1 cellular context compared by ENCODE assay signal in the genomic region with DNA sequence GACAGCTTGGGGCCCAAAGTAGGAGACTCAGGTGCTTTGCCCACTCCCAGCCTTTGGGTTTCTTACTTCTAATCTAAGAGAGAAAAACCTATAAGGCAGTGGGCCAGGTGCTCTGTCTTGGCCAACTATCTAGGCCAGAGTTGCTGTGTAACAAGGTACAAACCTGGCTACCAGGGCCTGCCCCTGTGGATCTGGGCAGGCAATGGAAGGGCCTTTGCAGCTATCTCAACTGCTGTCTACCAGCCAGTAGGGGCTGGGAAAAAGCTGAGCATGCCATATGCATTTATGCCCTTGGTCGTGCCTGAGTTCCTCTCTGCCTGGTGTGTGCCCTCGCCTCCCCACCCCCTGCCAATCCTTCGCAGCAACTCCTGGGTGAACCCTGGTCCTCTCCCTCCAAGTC.
TF ChIP-seq lines count a peak whose summit lies in the region.

No MANE protein-coding gene starts in this region.

TF ChIP-seq in HepG2, 621 proteins besides CTCF, POLR2A, EP300 and RAD21 (continued from another document):
- TF ChIP-seq, protein P1, sequence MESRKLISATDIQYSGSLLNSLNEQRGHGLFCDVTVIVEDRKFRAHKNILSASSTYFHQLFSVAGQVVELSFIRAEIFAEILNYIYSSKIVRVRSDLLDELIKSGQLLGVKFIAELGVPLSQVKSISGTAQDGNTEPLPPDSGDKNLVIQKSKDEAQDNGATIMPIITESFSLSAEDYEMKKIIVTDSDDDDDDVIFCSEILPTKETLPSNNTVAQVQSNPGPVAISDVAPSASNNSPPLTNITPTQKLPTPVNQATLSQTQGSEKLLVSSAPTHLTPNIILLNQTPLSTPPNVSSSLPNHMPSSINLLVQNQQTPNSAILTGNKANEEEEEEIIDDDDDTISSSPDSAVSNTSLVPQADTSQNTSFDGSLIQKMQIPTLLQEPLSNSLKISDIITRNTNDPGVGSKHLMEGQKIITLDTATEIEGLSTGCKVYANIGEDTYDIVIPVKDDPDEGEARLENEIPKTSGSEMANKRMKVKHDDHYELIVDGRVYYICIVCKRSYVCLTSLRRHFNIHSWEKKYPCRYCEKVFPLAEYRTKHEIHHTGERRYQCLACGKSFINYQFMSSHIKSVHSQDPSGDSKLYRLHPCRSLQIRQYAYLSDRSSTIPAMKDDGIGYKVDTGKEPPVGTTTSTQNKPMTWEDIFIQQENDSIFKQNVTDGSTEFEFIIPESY (CRISPR knock-in tag; IDR thresholded peaks at IDR 0.05) = no peak
- TF ChIP-seq ZNF225 (CRISPR knock-in tag; IDR thresholded peaks at IDR 0.05) = no peak
- TF ChIP-seq, protein P2, sequence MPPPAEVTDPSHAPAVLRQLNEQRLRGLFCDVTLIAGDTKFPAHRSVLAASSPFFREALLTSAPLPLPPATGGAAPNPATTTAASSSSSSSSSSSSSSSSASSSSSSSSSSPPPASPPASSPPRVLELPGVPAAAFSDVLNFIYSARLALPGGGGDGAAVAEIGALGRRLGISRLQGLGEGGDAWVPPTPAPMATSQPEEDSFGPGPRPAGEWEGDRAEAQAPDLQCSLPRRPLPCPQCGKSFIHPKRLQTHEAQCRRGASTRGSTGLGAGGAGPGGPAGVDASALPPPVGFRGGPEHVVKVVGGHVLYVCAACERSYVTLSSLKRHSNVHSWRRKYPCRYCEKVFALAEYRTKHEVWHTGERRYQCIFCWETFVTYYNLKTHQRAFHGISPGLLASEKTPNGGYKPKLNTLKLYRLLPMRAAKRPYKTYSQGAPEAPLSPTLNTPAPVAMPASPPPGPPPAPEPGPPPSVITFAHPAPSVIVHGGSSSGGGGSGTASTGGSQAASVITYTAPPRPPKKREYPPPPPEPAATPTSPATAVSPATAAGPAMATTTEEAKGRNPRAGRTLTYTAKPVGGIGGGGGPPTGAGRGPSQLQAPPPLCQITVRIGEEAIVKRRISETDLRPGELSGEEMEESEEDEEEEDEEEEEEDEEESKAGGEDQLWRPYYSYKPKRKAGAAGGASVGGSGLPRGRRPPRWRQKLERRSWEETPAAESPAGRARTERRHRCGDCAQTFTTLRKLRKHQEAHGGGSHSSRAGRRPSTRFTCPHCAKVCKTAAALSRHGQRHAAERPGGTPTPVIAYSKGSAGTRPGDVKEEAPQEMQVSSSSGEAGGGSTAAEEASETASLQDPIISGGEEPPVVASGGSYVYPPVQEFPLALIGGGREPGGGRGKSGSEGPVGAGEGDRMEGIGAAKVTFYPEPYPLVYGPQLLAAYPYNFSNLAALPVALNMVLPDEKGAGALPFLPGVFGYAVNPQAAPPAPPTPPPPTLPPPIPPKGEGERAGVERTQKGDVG (CRISPR knock-in tag; IDR thresholded peaks at IDR 0.05; ENCODE audit: borderline replicate concordance) = no peak
- TF ChIP-seq JUNB (CRISPR knock-in tag; IDR thresholded peaks at IDR 0.05; ENCODE audit: borderline replicate concordance) = no peak
- no peak for TF ChIP-seq TEAD3 (CRISPR knock-in tag; optimal IDR thresholded peaks at IDR 0.05; ENCODE audit: borderline replicate concordance)
- TF ChIP-seq GATAD1 (CRISPR knock-in tag; IDR thresholded peaks at IDR 0.05) = no peak
- TF ChIP-seq KLF9 (CRISPR knock-in tag; IDR thresholded peaks at IDR 0.05; ENCODE audit: low read depth) = no peak
- no peak for TF ChIP-seq ZNF589 (CRISPR knock-in tag; conservative IDR thresholded peaks at IDR 0.05)
- no peak for TF ChIP-seq RFXAP (CRISPR knock-in tag; IDR thresholded peaks at IDR 0.05; ENCODE audit: borderline replicate concordance)
- TF ChIP-seq, protein P3, sequence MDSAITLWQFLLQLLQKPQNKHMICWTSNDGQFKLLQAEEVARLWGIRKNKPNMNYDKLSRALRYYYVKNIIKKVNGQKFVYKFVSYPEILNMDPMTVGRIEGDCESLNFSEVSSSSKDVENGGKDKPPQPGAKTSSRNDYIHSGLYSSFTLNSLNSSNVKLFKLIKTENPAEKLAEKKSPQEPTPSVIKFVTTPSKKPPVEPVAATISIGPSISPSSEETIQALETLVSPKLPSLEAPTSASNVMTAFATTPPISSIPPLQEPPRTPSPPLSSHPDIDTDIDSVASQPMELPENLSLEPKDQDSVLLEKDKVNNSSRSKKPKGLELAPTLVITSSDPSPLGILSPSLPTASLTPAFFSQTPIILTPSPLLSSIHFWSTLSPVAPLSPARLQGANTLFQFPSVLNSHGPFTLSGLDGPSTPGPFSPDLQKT (CRISPR knock-in tag; IDR thresholded peaks at IDR 0.05; ENCODE audit: borderline replicate concordance) = no peak
- no peak for TF ChIP-seq GFI1 (CRISPR knock-in tag; IDR thresholded peaks at IDR 0.05; ENCODE audit: borderline replicate concordance)
- no peak for TF ChIP-seq ZNF333 (CRISPR knock-in tag; IDR thresholded peaks at IDR 0.05; ENCODE audit: borderline replicate concordance)
- TF ChIP-seq ZSCAN22 (CRISPR knock-in tag; IDR thresholded peaks at IDR 0.05) = no peak
- no peak for TF ChIP-seq GTF2F1 (IDR thresholded peaks at IDR 0.05; ENCODE audit: low read length)
- no peak for TF ChIP-seq ZNF562 (CRISPR knock-in tag; IDR thresholded peaks at IDR 0.05; ENCODE audit: borderline replicate concordance)
- no peak for TF ChIP-seq ZNF530 (CRISPR knock-in tag; IDR thresholded peaks at IDR 0.05; ENCODE audit: low read depth)
